ENCODE assay signal across 28 cellular contexts in the genomic region with DNA sequence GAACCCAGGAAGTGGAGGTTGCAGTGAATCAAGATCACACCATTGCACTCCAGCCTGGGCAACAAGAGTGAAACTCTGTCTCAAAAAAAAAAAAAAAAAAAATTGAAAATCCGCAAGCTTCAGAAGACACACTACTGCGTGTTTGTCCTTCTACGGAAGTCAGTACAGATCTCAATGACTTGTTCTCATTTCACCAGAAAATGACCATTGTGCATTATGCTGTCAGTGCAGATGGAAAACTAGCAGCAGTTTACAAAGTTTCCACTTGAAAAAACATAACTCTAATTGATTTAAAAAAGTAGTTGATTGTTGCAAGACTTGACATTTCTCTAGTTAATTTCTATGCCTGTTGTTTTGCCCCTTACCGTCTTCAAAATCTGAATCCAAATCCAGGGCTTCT.
"Had no signal": no experiment of that assay in that cellular context is flagged by ENCODE, and none has a peak within 500 bp of the region (broad histone marks: within the 10 kb centered on the region; RNA-seq: fewer than 3 reads in every experiment).

No MANE protein-coding gene starts in this region.

- H3K36me3 Mint-ChIP-seq: stimulated activated effector memory CD8-positive, alpha-beta T cell treated with anti-CD3 and anti-CD28 coated beads, Interleukin-12 subunit alpha, Interleukin-12 subunit beta, amount 100 ng/mL, for 72 hours had no signal

- H3K27me3 Mint-ChIP-seq: stimulated activated memory B cell treated with anti-CD40 and anti-IgM and Interleukin-4, amounts not matched to agents 10 μg/mL and 1 μg/mL and 100 μg/mL, for 72 hours; stimulated activated naive CD8-positive, alpha-beta T cell treated with anti-CD3 and anti-CD28 coated beads, Interleukin-15, amount 100 ng/mL, for 72 hours; type B pancreatic cell had no signal

- H3K27ac Mint-ChIP-seq: stimulated activated effector memory CD8-positive, alpha-beta T cell treated with anti-CD3 and anti-CD28 coated beads, Interleukin-12 subunit alpha, Interleukin-12 subunit beta, amount 100 ng/mL, for 72 hours; stimulated activated memory B cell treated with anti-CD40 and anti-IgM and Interleukin-4, amounts not matched to agents 10 μg/mL and 1 μg/mL and 100 μg/mL, for 72 hours; stimulated activated naive B cell treated with anti-CD40 and anti-IgM and Interleukin-4, amounts not matched to agents 10 μg/mL and 1 μg/mL and 100 μg/mL, for 72 hours; stimulated activated naive CD8-positive, alpha-beta T cell treated with anti-CD3 and anti-CD28 coated beads, Interleukin-15, amount 100 ng/mL, for 72 hours; stimulated activated naive CD8-positive, alpha-beta T cell treated with anti-CD3 and anti-CD28 coated beads, Interleukin-15, Interleukin-2, amounts not matched to agents 100 ng/mL and 50 ng/mL, for 24 hours; type B pancreatic cell had no signal

- H3K9me3 Mint-ChIP-seq: stimulated activated effector memory CD8-positive, alpha-beta T cell treated with anti-CD3 and anti-CD28 coated beads, Interleukin-12 subunit alpha, Interleukin-12 subunit beta, amount 100 ng/mL, for 72 hours; stimulated activated memory B cell treated with anti-CD40 and anti-IgM and Interleukin-4, amounts not matched to agents 10 μg/mL and 1 μg/mL and 100 μg/mL, for 72 hours; stimulated activated naive CD8-positive, alpha-beta T cell treated with anti-CD3 and anti-CD28 coated beads, Interleukin-15, Interleukin-2, amounts not matched to agents 100 ng/mL and 50 ng/mL, for 24 hours had no signal

- H3K4me1 Mint-ChIP-seq: stimulated activated effector memory CD8-positive, alpha-beta T cell treated with anti-CD3 and anti-CD28 coated beads, Interleukin-12 subunit alpha, Interleukin-12 subunit beta, amount 100 ng/mL, for 72 hours; stimulated activated naive B cell treated with anti-CD40 and anti-IgM and Interleukin-4, amounts not matched to agents 10 μg/mL and 1 μg/mL and 100 μg/mL, for 72 hours had no signal

- H3K4me1 ChIP-seq: uterus had no signal

- DNase-seq: stimulated activated CD4-positive, alpha-beta T cell treated with anti-CD3 and anti-CD28 coated beads, Interleukin-2, amount 100 ng/mL, for 48 hours; stimulated activated CD4-positive, alpha-beta T cell treated with anti-CD3 and anti-CD28 coated beads, Interleukin-4, amount 100 ng/mL, for 1 hour; stimulated activated CD4-positive, alpha-beta T cell treated with anti-CD3 and anti-CD28 coated beads, Interleukin-4, amount 100 ng/mL, for 24 hours; stimulated activated CD4-positive, alpha-beta T cell treated with anti-CD3 and anti-CD28 coated beads, Interleukin-4, amount 100 ng/mL, for 4 hours; stimulated activated CD8-positive, alpha-beta memory T cell treated with anti-CD3 and anti-CD28 coated beads, Interleukin-4, amount 100 ng/mL, for 48 hours; stimulated activated naive B cell treated with anti-CD40 and anti-IgM and Interleukin-4, amounts not matched to agents 10 μg/mL and 1 μg/mL and 100 μg/mL, for 72 hours; stimulated activated naive CD4-positive, alpha-beta T cell; stimulated activated naive CD4-positive, alpha-beta T cell treated with Interleukin-2 at 50 U/mL for 16 hours; stimulated activated naive CD8-positive, alpha-beta T cell treated with anti-CD3 and anti-CD28 coated beads, Interleukin-15, amount 100 ng/mL, for 72 hours; stimulated activated naive CD8-positive, alpha-beta T cell treated with anti-CD3 and anti-CD28 coated beads, Interleukin-15, Interleukin-2, amounts not matched to agents 100 U/mL and 50 U/mL, for 24 hours; stomach; substantia nigra; testis; thyroid gland; tibial artery; transverse colon; upper lobe of left lung; upper lobe of right lung; uterus had no signal

- H3K9me3 ChIP-seq: stomach, suprapubic skin, testis, thoracic aorta, thyroid gland, tibial artery, tibial nerve, transverse colon, upper lobe of left lung, upper lobe of right lung, uterus, vagina had no signal

- H3K27ac ChIP-seq: stomach, suprapubic skin, testis, thoracic aorta, thyroid gland, tibial artery, transverse colon, upper lobe of left lung, upper lobe of right lung, uterus, vagina had no signal

- H3K27me3 ChIP-seq: stomach, suprapubic skin, testis, thyroid gland, tibial artery, tibial nerve, transverse colon, upper lobe of left lung, upper lobe of right lung, uterus, vagina had no signal

- H3K4me3 Mint-ChIP-seq: stimulated activated effector memory CD8-positive, alpha-beta T cell treated with anti-CD3 and anti-CD28 coated beads, Interleukin-12 subunit alpha, Interleukin-12 subunit beta, amount 100 ng/mL, for 72 hours; stimulated activated memory B cell treated with anti-CD40 and anti-IgM and Interleukin-4, amounts not matched to agents 10 μg/mL and 1 μg/mL and 100 μg/mL, for 72 hours; stimulated activated naive B cell treated with anti-CD40 and anti-IgM and Interleukin-4, amounts not matched to agents 10 μg/mL and 1 μg/mL and 100 μg/mL, for 72 hours; stimulated activated naive CD8-positive, alpha-beta T cell treated with anti-CD3 and anti-CD28 coated beads, Interleukin-15, amount 100 ng/mL, for 72 hours; stimulated activated naive CD8-positive, alpha-beta T cell treated with anti-CD3 and anti-CD28 coated beads, Interleukin-15, Interleukin-2, amounts not matched to agents 100 ng/mL and 50 ng/mL, for 24 hours; type B pancreatic cell had no signal

- H3K36me3 ChIP-seq: stomach, suprapubic skin, thoracic aorta, thyroid gland, tibial artery, tibial nerve, transverse colon, upper lobe of left lung, upper lobe of right lung, uterus, vagina had no signal

- H3K4me3 ChIP-seq: stomach, suprapubic skin, testis, thoracic aorta, thyroid gland, tibial artery, tibial nerve, transverse colon, upper lobe of left lung, upper lobe of right lung, uterus, vagina had no signal

- FAIRE-seq: urothelium cell line had no signal

- ATAC-seq: stimulated activated effector memory CD8-positive, alpha-beta T cell treated with anti-CD3 and anti-CD28 coated beads, Interleukin-12 subunit alpha, Interleukin-12 subunit beta, amount 100 ng/mL, for 72 hours; stimulated activated memory B cell treated with anti-CD40 and anti-IgM and Interleukin-4, amounts not matched to agents 10 μg/mL and 1 μg/mL and 100 μg/mL, for 72 hours; stimulated activated naive B cell treated with anti-CD40 and anti-IgM and Interleukin-4, amounts not matched to agents 10 μg/mL and 1 μg/mL and 100 μg/mL, for 72 hours; stimulated activated naive CD8-positive, alpha-beta T cell treated with anti-CD3 and anti-CD28 coated beads, Interleukin-15, amount 100 ng/mL, for 72 hours; stimulated activated naive CD8-positive, alpha-beta T cell treated with anti-CD3 and anti-CD28 coated beads, Interleukin-15, Interleukin-2, amounts not matched to agents 100 U/mL and 50 U/mL, for 24 hours; upper lobe of right lung had no signal
